13 cellular contexts compared by ENCODE assay signal in the genomic region with DNA sequence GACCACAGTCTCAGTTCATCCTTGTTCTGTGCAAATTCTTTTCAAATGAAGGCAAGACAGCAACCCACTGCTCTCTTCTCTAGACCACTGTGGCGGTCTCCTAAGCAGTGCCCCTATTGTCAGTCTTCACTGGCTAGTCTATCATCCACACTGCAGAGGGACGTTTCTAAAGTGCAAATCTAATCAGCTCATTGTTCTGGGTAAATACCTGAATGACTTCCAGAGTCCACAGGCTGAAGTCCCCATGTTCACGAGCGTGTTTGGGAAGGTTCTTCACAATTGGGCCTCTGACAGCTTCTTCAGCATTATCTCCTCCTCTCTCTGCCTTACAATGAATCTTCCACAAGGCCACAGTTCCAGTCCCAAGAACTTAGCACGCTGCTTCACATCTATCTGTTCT.
"Had no signal": no experiment of that assay in that cellular context is flagged by ENCODE, and none has a peak within 500 bp of the region (broad histone marks: within the 10 kb centered on the region; RNA-seq: fewer than 3 reads in every experiment).

No MANE protein-coding gene starts in this region.

- H3K27ac ChIP-seq: hepatocyte, upper lobe of left lung had no signal

- H2AFZ ChIP-seq: hepatocyte had no signal

- H3K9me3 ChIP-seq: upper lobe of left lung had no signal

- DNase-seq: activated effector memory CD4-positive, alpha-beta T cell treated with anti-CD3 and anti-CD28 coated beads, Interleukin-2, amount 50 U/mL, for 16 hours; activated naive CD4-positive, alpha-beta T cell treated with anti-CD3 and anti-CD28 coated beads, Interleukin-2, amount 50 U/mL, for 16 hours; activated T-cell treated with anti-CD3 and anti-CD28 coated beads, Interleukin-2, amount 50 U/mL, for 72 hours; aorta; effector CD8-positive, alpha-beta T cell; midbrain; nephron progenitor cell had no signal

- H3K4me1 ChIP-seq: upper lobe of left lung had no signal

- H3K79me2 ChIP-seq: hepatocyte had no signal

- H3K4me3 ChIP-seq: hepatocyte, lung, skin epidermis, upper lobe of left lung had no signal

- H3K27me3 ChIP-seq: hepatocyte, upper lobe of left lung had no signal

- H3K4me2 ChIP-seq: hepatocyte had no signal

- ATAC-seq: activated CD4-positive, CD25-positive, alpha-beta regulatory T cell treated with anti-CD3 and anti-CD28 coated beads, Interleukin-2, amount 50 U/mL, for 24 hours; activated T-cell treated with anti-CD3 and anti-CD28 coated beads, Interleukin-2, amount 50 U/mL, for 72 hours; esophagus mucosa had no signal
